In genomic region chr11:85663080-85663729, GRCh38 we compare ENCODE assay signal across 8 cellular contexts. TPM values are rescaled to one million over a fixed set of nuclear protein-coding genes. Genes with fewer than 3 reads are reported as not detected.
DNase-seq lines count a peak whose midpoint lies in the region; ATAC-seq and TF ChIP-seq lines count a peak whose summit lies in the region.

No MANE protein-coding gene starts in this region.

- WGBS in stomach, 5 donors = 0 to 4% (median 3%) methylated on average over 10 of the region's 10 CpGs

- ATAC-seq in stimulated activated naive CD8-positive, alpha-beta T cell treated with anti-CD3 and anti-CD28 coated beads, Interleukin-15, Interleukin-2, amounts not matched to agents 100 U/mL and 50 U/mL, for 24 hours = no peak
- ATAC-seq in HG03460 (IDR thresholded peaks at IDR 0.05; ENCODE audit: unreplicated experiment) = no peak

- peaks cover 5% of the 10 kb centered on the region; the same call in 1 of the 2 replicates for H3K4me1 ChIP-seq in iPS-20b (ENCODE audit: insufficient read depth, low read length)
- peaks cover 12 to 70% (median 59%) of the 10 kb centered on the region in 4 donors for H3K4me1 ChIP-seq in stomach

- TF ChIP-seq EP300 in stomach (IDR thresholded peaks at IDR 0.05) = no peak

- peak overlapping the region; percentile 98 for H3K27ac Mint-ChIP-seq in stimulated activated naive CD8-positive, alpha-beta T cell treated with anti-CD3 and anti-CD28 coated beads, Interleukin-15, Interleukin-2, amounts not matched to agents 100 ng/mL and 50 ng/mL, for 24 hours
- peak overlapping the region; percentile 97 for H3K27ac Mint-ChIP-seq in activated T-helper 1 cell treated with anti-CD3 and anti-CD28 coated beads, Interleukin-12 subunit alpha, Interleukin-12 subunit beta, Interleukin-2, Interleukin-4 antibody, amounts not matched to agents 30 ng/mL and 10 ng/mL and 1 ng/mL, durations not matched to agents 14 hours and 24 hours and 36 hours

- no peak for DNase-seq in stimulated activated naive CD8-positive, alpha-beta T cell treated with anti-CD3 and anti-CD28 coated beads, Interleukin-15, Interleukin-2, amounts not matched to agents 100 U/mL and 50 U/mL, for 24 hours
- no peak for DNase-seq in activated T-helper 1 cell treated with anti-CD3 and anti-CD28 coated beads, Interleukin-12 subunit alpha, Interleukin-12 subunit beta, Interleukin-2, Interleukin-4 antibody, amounts not matched to agents 30 ng/mL and 10 ng/mL and 1 ng/mL, durations not matched to agents 14 hours and 24 hours and 36 hours (ENCODE audit: low spot score)
- no peak for DNase-seq in stomach
- no peak for DNase-seq in NCI-H2029 (lab: John Stamatoyannopoulos, UW)
- DNase-seq in activated gamma-delta T cell treated with Interleukin-2 at 50 U/mL for 16 hours = no peak

- intact Hi-C loops in activated T-helper 1 cell treated with anti-CD3 and anti-CD28 coated beads, Interleukin-12 subunit alpha, Interleukin-12 subunit beta, Interleukin-2, Interleukin-4 antibody, amounts not matched to agents 30 ng/mL and 10 ng/mL and 1 ng/mL, durations not matched to agents 14 hours and 24 hours and 36 hours (cut with micrococcal nuclease) = loop anchor here (5.0 to 10.0 kb wide), 2 partner anchors 622 to 1139 kb away; partner anchors contain the start of gene PRSS23
- intact Hi-C loops in stomach (cut with DNase I; ENCODE audit: low total_unique reads) = no loop called here

- H3K4me3 ChIP-seq in iPS-20b (ENCODE audit: low read length) = peak overlapping the region; percentile 95
- H3K4me3 ChIP-seq in stomach = peak overlapping the region; percentile 75 to 88 (median 82)

- H3K27me3 ChIP-seq in iPS-20b (ENCODE audit: insufficient read depth, low read length) (no peaks in the 10 kb centered on the region), stomach (no peaks in the 10 kb centered on the region)

- no peak for TF ChIP-seq POLR2A in stomach (IDR thresholded peaks at IDR 0.05)

- no peaks in the 10 kb centered on the region for H3K27me3 Mint-ChIP-seq in stimulated activated naive CD8-positive, alpha-beta T cell treated with anti-CD3 and anti-CD28 coated beads, Interleukin-15, Interleukin-2, amounts not matched to agents 100 ng/mL and 50 ng/mL, for 24 hours
- no peaks in the 10 kb centered on the region for H3K27me3 Mint-ChIP-seq in activated T-helper 1 cell treated with anti-CD3 and anti-CD28 coated beads, Interleukin-12 subunit alpha, Interleukin-12 subunit beta, Interleukin-2, Interleukin-4 antibody, amounts not matched to agents 30 ng/mL and 10 ng/mL and 1 ng/mL, durations not matched to agents 14 hours and 24 hours and 36 hours (ENCODE audit: insufficient read depth)

- peaks cover 49% of the 10 kb centered on the region for H3K4me1 Mint-ChIP-seq in stimulated activated naive CD8-positive, alpha-beta T cell treated with anti-CD3 and anti-CD28 coated beads, Interleukin-15, Interleukin-2, amounts not matched to agents 100 ng/mL and 50 ng/mL, for 24 hours (ENCODE audit: low read depth)
- H3K4me1 Mint-ChIP-seq in activated T-helper 1 cell treated with anti-CD3 and anti-CD28 coated beads, Interleukin-12 subunit alpha, Interleukin-12 subunit beta, Interleukin-2, Interleukin-4 antibody, amounts not matched to agents 30 ng/mL and 10 ng/mL and 1 ng/mL, durations not matched to agents 14 hours and 24 hours and 36 hours (ENCODE audit: low read depth) = peaks cover 67% of the 10 kb centered on the region

- no peaks in the 10 kb centered on the region for H3K9me3 ChIP-seq in iPS-20b (ENCODE audit: insufficient read depth, low read depth, low read length)
- H3K9me3 ChIP-seq in stomach = no peaks in the 10 kb centered on the region

- H3K9me3 Mint-ChIP-seq in stimulated activated naive CD8-positive, alpha-beta T cell treated with anti-CD3 and anti-CD28 coated beads, Interleukin-15, Interleukin-2, amounts not matched to agents 100 ng/mL and 50 ng/mL, for 24 hours = no peaks in the 10 kb centered on the region
- H3K9me3 Mint-ChIP-seq in activated T-helper 1 cell treated with anti-CD3 and anti-CD28 coated beads, Interleukin-12 subunit alpha, Interleukin-12 subunit beta, Interleukin-2, Interleukin-4 antibody, amounts not matched to agents 30 ng/mL and 10 ng/mL and 1 ng/mL, durations not matched to agents 14 hours and 24 hours and 36 hours = no peaks in the 10 kb centered on the region

- H3K36me3 Mint-ChIP-seq in stimulated activated naive CD8-positive, alpha-beta T cell treated with anti-CD3 and anti-CD28 coated beads, Interleukin-15, Interleukin-2, amounts not matched to agents 100 ng/mL and 50 ng/mL, for 24 hours (ENCODE audit: low read depth) = peaks cover 58% of the 10 kb centered on the region
- H3K36me3 Mint-ChIP-seq in activated T-helper 1 cell treated with anti-CD3 and anti-CD28 coated beads, Interleukin-12 subunit alpha, Interleukin-12 subunit beta, Interleukin-2, Interleukin-4 antibody, amounts not matched to agents 30 ng/mL and 10 ng/mL and 1 ng/mL, durations not matched to agents 14 hours and 24 hours and 36 hours (ENCODE audit: low read depth) = peaks cover 47% of the 10 kb centered on the region

- TF ChIP-seq CTCF in stomach (IDR thresholded peaks at IDR 0.05) = no peak

- H3K27ac ChIP-seq in iPS-20b (ENCODE audit: low read length) (no peak overlapping the region), stomach (peak overlapping the region in 4 of 5 donors; percentile 95 to 99 (median 98))

- H3K36me3 ChIP-seq in iPS-20b (ENCODE audit: insufficient read depth, low read depth, low read length) (peaks cover 48% of the 10 kb centered on the region), stomach (peaks cover 0 to 39% (median 22%) of the 10 kb centered on the region in 4 donors)

- peak overlapping the region; percentile 97 for H3K9ac ChIP-seq in iPS-20b (ENCODE audit: low read depth, low read length)

- H3K4me3 Mint-ChIP-seq in stimulated activated naive CD8-positive, alpha-beta T cell treated with anti-CD3 and anti-CD28 coated beads, Interleukin-15, Interleukin-2, amounts not matched to agents 100 ng/mL and 50 ng/mL, for 24 hours = peak overlapping the region; percentile 99
- peak overlapping the region; percentile 99 for H3K4me3 Mint-ChIP-seq in activated T-helper 1 cell treated with anti-CD3 and anti-CD28 coated beads, Interleukin-12 subunit alpha, Interleukin-12 subunit beta, Interleukin-2, Interleukin-4 antibody, amounts not matched to agents 30 ng/mL and 10 ng/mL and 1 ng/mL, durations not matched to agents 14 hours and 24 hours and 36 hours

RNA-seq across cellular contexts. Expression of gene CREBZF, which starts 1.7 kb away (rescaled TPM):
- total RNA-seq in activated T-helper 1 cell treated with anti-CD3 and anti-CD28 coated beads, Interleukin-12 subunit alpha, Interleukin-12 subunit beta, Interleukin-2, Interleukin-4 antibody, amounts not matched to agents 30 ng/mL and 10 ng/mL and 1 ng/mL, durations not matched to agents 14 hours and 24 hours and 36 hours = 52.0 and 55.9 TPM in 2 replicates
- 100 to 1,000 TPM in 4 of 5 donors, 10 to 100 TPM in 1; 53.6 to 387 (median 130) TPM for total RNA-seq in stomach
- polyA plus RNA-seq in stomach = 10 to 100 TPM; 12.5 to 20.6 (median 14.6) TPM

RNA-seq across cellular contexts. Expression of gene TMEM126A, which starts 15.4 kb away (rescaled TPM):
- total RNA-seq in activated T-helper 1 cell treated with anti-CD3 and anti-CD28 coated beads, Interleukin-12 subunit alpha, Interleukin-12 subunit beta, Interleukin-2, Interleukin-4 antibody, amounts not matched to agents 30 ng/mL and 10 ng/mL and 1 ng/mL, durations not matched to agents 14 hours and 24 hours and 36 hours = 46.0 and 47.7 TPM in 2 replicates
- 10 to 100 TPM in 3 of 5 donors, 1 to 10 TPM in 1, not detected in 1; 5.8 to 37.5 (median 20.1) TPM for total RNA-seq in stomach
- polyA plus RNA-seq in stomach = 10 to 100 TPM; 55.0 to 63.6 (median 56.0) TPM

RNA-seq across cellular contexts. Expression of gene CCDC89, which starts 22.8 kb away (rescaled TPM):
- 0.39 and 0.62 TPM in 2 replicates for total RNA-seq in activated T-helper 1 cell treated with anti-CD3 and anti-CD28 coated beads, Interleukin-12 subunit alpha, Interleukin-12 subunit beta, Interleukin-2, Interleukin-4 antibody, amounts not matched to agents 30 ng/mL and 10 ng/mL and 1 ng/mL, durations not matched to agents 14 hours and 24 hours and 36 hours
- total RNA-seq in stomach = 10 to 100 TPM in 1 of 5 donors, 1 to 10 TPM in 3, under 1 TPM in 1; 0.58 to 10.4 (median 4.2) TPM
- under 1 TPM; 0.25 to 0.46 (median 0.37) TPM for polyA plus RNA-seq in stomach

RNA-seq across cellular contexts. Expression of gene TMEM126B, which starts 34.8 kb away (rescaled TPM):
- 52.5 and 57.2 TPM in 2 replicates for total RNA-seq in activated T-helper 1 cell treated with anti-CD3 and anti-CD28 coated beads, Interleukin-12 subunit alpha, Interleukin-12 subunit beta, Interleukin-2, Interleukin-4 antibody, amounts not matched to agents 30 ng/mL and 10 ng/mL and 1 ng/mL, durations not matched to agents 14 hours and 24 hours and 36 hours
- total RNA-seq in stomach = 100 to 1,000 TPM in 1 of 5 donors, 10 to 100 TPM in 3, 1 to 10 TPM in 1; 4.3 to 104 (median 54.3) TPM
- polyA plus RNA-seq in stomach = 10 to 100 TPM; 55.1 to 93.0 (median 64.2) TPM

RNA-seq across cellular contexts. Expression of gene DLG2, which starts 36.1 kb away (rescaled TPM):
- 1.2 and 2.1 TPM in 2 replicates for total RNA-seq in activated T-helper 1 cell treated with anti-CD3 and anti-CD28 coated beads, Interleukin-12 subunit alpha, Interleukin-12 subunit beta, Interleukin-2, Interleukin-4 antibody, amounts not matched to agents 30 ng/mL and 10 ng/mL and 1 ng/mL, durations not matched to agents 14 hours and 24 hours and 36 hours
- total RNA-seq in stomach = 10 to 100 TPM in 1 of 5 donors, 1 to 10 TPM in 4; 1.8 to 19.1 (median 4.3) TPM
- polyA plus RNA-seq in stomach = 1 to 10 TPM; 1.3 to 4.1 (median 1.6) TPM
